Comparison of ENCODE assay signal across 1 cellular context in genomic region chr15:60555291-60555690, GRCh38.
TF ChIP-seq lines count a peak whose summit lies in the region.

No MANE protein-coding gene starts in this region.

TF ChIP-seq in SK-N-SH, 30 proteins besides CTCF, POLR2A, EP300 and RAD21 (continued from another document):
- TF ChIP-seq, protein P1, sequence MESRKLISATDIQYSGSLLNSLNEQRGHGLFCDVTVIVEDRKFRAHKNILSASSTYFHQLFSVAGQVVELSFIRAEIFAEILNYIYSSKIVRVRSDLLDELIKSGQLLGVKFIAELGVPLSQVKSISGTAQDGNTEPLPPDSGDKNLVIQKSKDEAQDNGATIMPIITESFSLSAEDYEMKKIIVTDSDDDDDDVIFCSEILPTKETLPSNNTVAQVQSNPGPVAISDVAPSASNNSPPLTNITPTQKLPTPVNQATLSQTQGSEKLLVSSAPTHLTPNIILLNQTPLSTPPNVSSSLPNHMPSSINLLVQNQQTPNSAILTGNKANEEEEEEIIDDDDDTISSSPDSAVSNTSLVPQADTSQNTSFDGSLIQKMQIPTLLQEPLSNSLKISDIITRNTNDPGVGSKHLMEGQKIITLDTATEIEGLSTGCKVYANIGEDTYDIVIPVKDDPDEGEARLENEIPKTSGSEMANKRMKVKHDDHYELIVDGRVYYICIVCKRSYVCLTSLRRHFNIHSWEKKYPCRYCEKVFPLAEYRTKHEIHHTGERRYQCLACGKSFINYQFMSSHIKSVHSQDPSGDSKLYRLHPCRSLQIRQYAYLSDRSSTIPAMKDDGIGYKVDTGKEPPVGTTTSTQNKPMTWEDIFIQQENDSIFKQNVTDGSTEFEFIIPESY (IDR thresholded peaks at IDR 0.05; ENCODE audit: borderline replicate concordance, low read depth), result no peak
- no peak for TF ChIP-seq MXI1 (IDR thresholded peaks at IDR 0.05; ENCODE audit: low read depth, low read length)
- no peak for TF ChIP-seq TAF1 (IDR thresholded peaks at IDR 0.05; ENCODE audit: borderline replicate concordance, low read depth, low read length)
